In the genomic region with DNA sequence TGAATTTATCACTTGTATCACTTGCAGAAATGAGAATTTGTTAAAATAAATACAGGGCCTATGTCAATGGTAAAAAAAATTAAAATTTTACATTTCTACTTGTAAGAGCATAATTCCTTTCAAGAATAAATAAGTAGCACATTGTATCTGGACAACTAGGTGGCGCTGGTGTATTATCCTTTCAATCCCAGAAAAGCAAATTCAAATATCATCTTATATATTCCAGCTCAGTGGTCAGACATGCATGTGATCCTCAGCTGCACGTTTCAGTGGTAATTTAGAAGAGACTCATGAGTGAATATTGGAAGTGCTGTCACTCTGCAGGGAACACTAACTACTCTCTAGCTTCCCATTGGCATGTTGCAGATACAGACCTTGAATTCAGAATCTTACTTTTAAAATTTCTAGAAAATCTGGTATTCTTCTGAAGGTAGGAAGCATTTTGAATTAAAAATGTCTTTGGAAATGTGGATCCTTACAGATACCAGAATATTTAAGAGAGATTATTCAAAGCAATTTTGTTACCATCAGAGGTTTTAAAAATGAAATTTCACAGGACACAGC, we compare ENCODE assay signal across 8 cellular contexts.
DNase-seq lines count a peak whose midpoint lies in the region; ATAC-seq and TF ChIP-seq lines count a peak whose summit lies in the region.

No MANE protein-coding gene starts in this region.

- H3K9me3 Mint-ChIP-seq in MCF 10A (ENCODE audit: unreplicated experiment) = peaks cover 8% of the 10 kb centered on the region

- H3K27me3 ChIP-seq in BJ (ENCODE audit: control insufficient read depth, insufficient read depth, low read length) = no peaks in the 10 kb centered on the region

- DNase-seq in BJ (ENCODE audit: low read depth) (peak; percentile 22), NCI-H69 (lab: John Stamatoyannopoulos, UW) (peak; percentile 81), MCF 10A (ENCODE audit: unreplicated experiment) (peak; percentile 71), medulla oblongata (ENCODE audit: extremely low spot score) (peak; percentile 76)
- no peak for DNase-seq in effector CD4-positive, alpha-beta T cell
- no peak for DNase-seq in central memory CD4-positive, alpha-beta T cell

- CTCF ChIA-PET in BJ (lab: Yijun Ruan, JAX) (interaction anchor here (1.3 kb wide), 1 partner anchor 119 kb away, joined by 4 read pairs; no protein-coding TSS in a partner anchor), MCF 10A (lab: Yijun Ruan, JAX) (interaction anchor here (0.5 to 3.9 kb wide), 24 partner anchors 9 to 850 kb away, joined by 3 to 40 read pairs (median 4); no protein-coding TSS in a partner anchor)

- ATAC-seq in HG03354 (IDR thresholded peaks at IDR 0.05; ENCODE audit: poor library complexity, severe bottlenecking, unreplicated experiment) (peak; percentile 42), GM21515 (IDR thresholded peaks at IDR 0.05; ENCODE audit: unreplicated experiment) (no peak)

- BruUV-seq in MCF 10A (replicated peaks; lab: Mats Ljungman, UMichigan) = no TSS peak

- no peak overlapping the region for H3K4me3 Mint-ChIP-seq in MCF 10A (ENCODE audit: unreplicated experiment)

- no peak overlapping the region for H3K4me3 ChIP-seq in BJ (ENCODE audit: low read depth, low read length)

- H3K27me3 Mint-ChIP-seq in MCF 10A (ENCODE audit: insufficient read depth, unreplicated experiment) = no peaks in the 10 kb centered on the region

- intact Hi-C loops in MCF 10A (cut with micrococcal nuclease) = loop anchor here (1.0 to 2.0 kb wide), 4 partner anchors 119 to 700 kb away; no protein-coding TSS in a partner anchor

- POLR2A ChIA-PET in BJ (lab: Charles Lee) = no interaction called here
- POLR2A ChIA-PET in MCF 10A (lab: Yijun Ruan, JAX) = interaction anchor here (1.5 kb wide), 1 partner anchor 23 kb away, joined by 6 read pairs; no protein-coding TSS in a partner anchor

- TF ChIP-seq CTCF in BJ (IDR thresholded peaks at IDR 0.05; ENCODE audit: insufficient read depth, low read depth, low read length) (peak; percentile 53), MCF 10A (IDR thresholded peaks at IDR 0.05; ENCODE audit: unreplicated experiment) (peak; percentile 63)

- H3K4me1 Mint-ChIP-seq in MCF 10A (ENCODE audit: insufficient read depth, unreplicated experiment) = peaks cover 11% of the 10 kb centered on the region

- H3K27ac Mint-ChIP-seq in MCF 10A (ENCODE audit: low read depth, unreplicated experiment) = no peak overlapping the region

- H3K36me3 Mint-ChIP-seq in MCF 10A (ENCODE audit: insufficient read depth, unreplicated experiment) = no peaks in the 10 kb centered on the region

- H3K36me3 ChIP-seq in BJ (ENCODE audit: control insufficient read depth, insufficient read depth, low read length) = no peaks in the 10 kb centered on the region

Comparison
In these comparisons a context has a peak if more than half of its experiments do, and no peak if none do; other contexts are left out.
1. DNase-seq: peak in BJ (single experiment), NCI-H69 (single experiment), MCF 10A (single experiment) and medulla oblongata (single experiment); none in effector CD4-positive, alpha-beta T cell (single experiment) and central memory CD4-positive, alpha-beta T cell (single experiment).